ENCODE assay signal across 23 cellular contexts in genomic region chr4:128345650-128346049, GRCh38. TPM values are rescaled to one million over a fixed set of nuclear protein-coding genes. Genes with fewer than 3 reads are reported as not detected.
DNase-seq lines count a peak whose midpoint lies in the region; ATAC-seq, FAIRE-seq and TF ChIP-seq lines count a peak whose summit lies in the region.
"Had no signal": no experiment of that assay in that cellular context is flagged by ENCODE, and none has a peak within 500 bp of the region (broad histone marks: within the 10 kb centered on the region; RNA-seq: fewer than 3 reads in every experiment).

No MANE protein-coding gene starts in this region.

- DNase-seq in A549 (ENCODE audit: low read depth in 1 of 2, low spot score in 1 of 2), result no peak
- DNase-seq in fibroblast of the aortic adventitia (ENCODE audit: low read depth), result peak; percentile 30
- no peak for DNase-seq in lower lobe of right lung
- DNase-seq in cerebellar cortex (ENCODE audit: low spot score), result no peak
- DNase-seq in mesenchymal stem cell, result no peak
- DNase-seq: ACHN; AML-193; BE2C; CD4-positive, alpha-beta T cell; CD8-positive, alpha-beta memory T cell; DMS 273 treated with DMSO at 0.1 percent for 48 hours; DMS79; GDM1; H7 had no signal

- no peak overlapping the region for H2BK5ac ChIP-seq in mesenchymal stem cell (ENCODE audit: low read depth, low read length, poor library complexity, severe bottlenecking)

- H3K9me3 ChIP-seq in A549 (peaks cover 6% of the 10 kb centered on the region; the same call in 1 of the 3 replicates), lower lobe of right lung (no peaks in the 10 kb centered on the region), mesenchymal stem cell (ENCODE audit: control insufficient read depth, low read length) (no peaks in the 10 kb centered on the region)
- H3K9me3 ChIP-seq: BE2C had no signal

- H2BK15ac ChIP-seq in mesenchymal stem cell (ENCODE audit: low read depth, poor library complexity, severe bottlenecking), result no peak overlapping the region

- H3K4me1 ChIP-seq in A549 (peaks cover 42% of the 10 kb centered on the region), lower lobe of right lung (no peaks in the 10 kb centered on the region), mesenchymal stem cell (ENCODE audit: control insufficient read depth, insufficient read depth, low read depth, low read length) (peaks cover 3% of the 10 kb centered on the region)

- no peak overlapping the region for H3K4me3 ChIP-seq in A549
- H3K4me3 ChIP-seq in fibroblast of the aortic adventitia (ENCODE audit: low read depth, low read length), result no peak overlapping the region
- no peak overlapping the region for H3K4me3 ChIP-seq in lower lobe of right lung
- H3K4me3 ChIP-seq in mesenchymal stem cell (ENCODE audit: insufficient read depth in 1 of 2, low read depth in 1 of 2, low read length in 2 of 2), result no peak overlapping the region
- H3K4me3 ChIP-seq: BLaER1 treated with 17β-estradiol and CSF1 and Interleukin-3, amounts not matched to agents 10 nM and 100 nM; GM12878; GM23248 had no signal

- TF ChIP-seq EP300 in A549 (IDR thresholded peaks at IDR 0.05), result no peak

- H3K4ac ChIP-seq in mesenchymal stem cell (ENCODE audit: low read depth in 1 of 2, low read length in 2 of 2), result no peak overlapping the region

- POLR2A ChIA-PET in A549 (lab: Yijun Ruan, JAX), result no interaction called here

- TF ChIP-seq CTCF in A549 (IDR thresholded peaks at IDR 0.05) (no peak), fibroblast of the aortic adventitia (IDR thresholded peaks at IDR 0.05; ENCODE audit: insufficient read depth, low read length) (no peak), lower lobe of right lung (IDR thresholded peaks at IDR 0.05) (no peak)

- H3K23ac ChIP-seq in mesenchymal stem cell (ENCODE audit: low read length in 2 of 2), result no peak overlapping the region

- no peak overlapping the region for H2BK12ac ChIP-seq in mesenchymal stem cell (ENCODE audit: low read length in 2 of 2)

- H2AK5ac ChIP-seq in mesenchymal stem cell (ENCODE audit: low read length, severe bottlenecking), result no peak overlapping the region

- no peak overlapping the region for H3K14ac ChIP-seq in mesenchymal stem cell (ENCODE audit: low read length in 2 of 2)

- intact Hi-C loops in lower lobe of right lung (cut with DNase I), result no loop called here

- H2AFZ ChIP-seq in mesenchymal stem cell (ENCODE audit: low read depth, low read length), result no peak overlapping the region
- H2AFZ ChIP-seq: GM23248 had no signal

- H2BK120ac ChIP-seq in mesenchymal stem cell (ENCODE audit: low read depth, low read length), result no peak overlapping the region

- no peak overlapping the region for H4K91ac ChIP-seq in mesenchymal stem cell (ENCODE audit: low read length)

- no peak overlapping the region for H4K8ac ChIP-seq in mesenchymal stem cell (ENCODE audit: low read length)

- 74% methylated on average over 1 of the region's 1 CpG for WGBS in A549 (ENCODE audit: missing lambda C conversion rate)
- WGBS in mesenchymal stem cell, result 73% methylated on average over 1 of the region's 1 CpG

- no peak overlapping the region for H3K18ac ChIP-seq in mesenchymal stem cell (ENCODE audit: low read depth in 1 of 2, low read length in 2 of 2)

- TF ChIP-seq RAD21 in A549 (conservative IDR thresholded peaks at IDR 0.05 in 1 of 2, IDR thresholded peaks at IDR 0.05 in 1 of 2), result no peak

- H3K27me3 ChIP-seq in lower lobe of right lung (ENCODE audit: low read depth), result no peaks in the 10 kb centered on the region
- no peaks in the 10 kb centered on the region for H3K27me3 ChIP-seq in mesenchymal stem cell (ENCODE audit: control insufficient read depth in 1 of 2, insufficient read depth in 1 of 2, low read length in 2 of 2)
- H3K27me3 ChIP-seq: BE2C; BLaER1 treated with 17β-estradiol and CSF1 and Interleukin-3, amounts not matched to agents 10 nM and 100 nM had no signal

- TF ChIP-seq POLR2A in A549 (IDR thresholded peaks at IDR 0.05; ENCODE audit: low read length), result no peak

- no peak overlapping the region for H3K4me2 ChIP-seq in A549
- H3K4me2 ChIP-seq in mesenchymal stem cell (ENCODE audit: low read length, poor library complexity, severe bottlenecking), result no peak overlapping the region
- H3K4me2 ChIP-seq: BLaER1 treated with 17β-estradiol and CSF1 and Interleukin-3, amounts not matched to agents 10 nM and 100 nM had no signal

- FAIRE-seq in A549 (lab: Jason Lieb, UNC), result no peak
- FAIRE-seq: A204.1, D721Med, GM12878, GM19239, H1 had no signal

- H3K79me1 ChIP-seq in mesenchymal stem cell (replicated peaks; ENCODE audit: low read length, poor library complexity, severe bottlenecking), result peaks cover under 1% of the 10 kb centered on the region

- H3K36me3 ChIP-seq in lower lobe of right lung (no peaks in the 10 kb centered on the region), mesenchymal stem cell (ENCODE audit: control insufficient read depth in 1 of 2, insufficient read depth in 2 of 2, low read depth in 1 of 2, low read length in 2 of 2) (peaks cover 0 to 2% of the 10 kb centered on the region in 2 experiments)
- H3K36me3 ChIP-seq: BE2C; BLaER1 treated with 17β-estradiol and CSF1 and Interleukin-3, amounts not matched to agents 10 nM and 100 nM had no signal

- no peak for ATAC-seq in A549
- ATAC-seq in lower lobe of right lung, result peak; percentile 59 to 79
- ATAC-seq in HG03108 (IDR thresholded peaks at IDR 0.05; ENCODE audit: unreplicated experiment), result no peak
- ATAC-seq: GM12878 had no signal

- H3K27ac ChIP-seq in A549, result peak overlapping the region; percentile 16 to 90; a peak in 3 of 6 replicates
- H3K27ac ChIP-seq in lower lobe of right lung, result no peak overlapping the region
- H3K27ac ChIP-seq in mesenchymal stem cell (ENCODE audit: low read length, poor library complexity, severe bottlenecking), result no peak overlapping the region
- H3K27ac ChIP-seq: 22Rv1; BLaER1 treated with 17β-estradiol and CSF1 and Interleukin-3, amounts not matched to agents 10 nM and 100 nM; GM23248 had no signal

- H3K9ac ChIP-seq in mesenchymal stem cell (ENCODE audit: low read length), result no peak overlapping the region
- H3K9ac ChIP-seq: BLaER1 treated with 17β-estradiol and CSF1 and Interleukin-3, amounts not matched to agents 10 nM and 100 nM; GM23248 had no signal

- CTCF ChIA-PET in A549 (lab: Yijun Ruan, JAX), result interaction anchor here (0.8 kb wide), 1 partner anchor 26 kb away, joined by 3 read pairs; no protein-coding TSS in a partner anchor

TF ChIP-seq in A549, 52 proteins besides CTCF, POLR2A, EP300 and RAD21:
- TF ChIP-seq CHD4 (IDR thresholded peaks at IDR 0.05; ENCODE audit: borderline replicate concordance) (no peak), NPAS2 (CRISPR knock-in tag; IDR thresholded peaks at IDR 0.05; ENCODE audit: borderline replicate concordance) (no peak), JUNB (IDR thresholded peaks at IDR 0.05) (no peak), MAZ (IDR thresholded peaks at IDR 0.05; ENCODE audit: borderline replicate concordance, low read depth, low read length) (no peak), SREBF2 (IDR thresholded peaks at IDR 0.05) (no peak), ZNF302 (CRISPR knock-in tag; IDR thresholded peaks at IDR 0.05) (no peak), RARB (CRISPR knock-in tag; IDR thresholded peaks at IDR 0.05) (no peak), EHMT2 (IDR thresholded peaks at IDR 0.05; ENCODE audit: low read depth) (no peak), USF2 (IDR thresholded peaks at IDR 0.05) (no peak), TP53 (CRISPR knock-in tag; IDR thresholded peaks at IDR 0.05) (no peak), HDAC2 (IDR thresholded peaks at IDR 0.05) (no peak), CBX8 (IDR thresholded peaks at IDR 0.05) (no peak), MAFK (IDR thresholded peaks at IDR 0.05; ENCODE audit: partially characterized antibody) (no peak), RNF2 (IDR thresholded peaks at IDR 0.05; ENCODE audit: borderline replicate concordance, low read depth) (no peak)
TF ChIP-seq in A549: peak in this region for 0.

RNA-seq across cellular contexts. Expression of gene PGRMC2, which starts 58.0 kb away (rescaled TPM):
- 48.1 and 48.2 TPM in 2 replicates for polyA plus RNA-seq in A549 (2011; rRNA removed)
- 19.2 and 21.0 TPM in 2 replicates for polyA plus RNA-seq in A549 (2012; cell fraction: cytosol; rRNA removed)
- 5.0 and 7.3 TPM in 2 replicates for polyA plus RNA-seq in A549 (2012; cell fraction: nucleus; rRNA removed)
- 105 to 128 TPM (median 124 TPM) in 3 replicates for polyA plus RNA-seq in A549 (2017; fragmentation: RNase III; extraction: RNeasy Plus Mini Kit Qiagen cat#74134 plus additional on column Dnase treatment)
- polyA minus RNA-seq in A549 (2011; rRNA and poly(A)+ RNA removed), result 4.4 and 5.9 TPM in 2 replicates
- total RNA-seq in fibroblast of the aortic adventitia (ENCODE audit: low replicate concordance), result 18.6 and 35.0 TPM in 2 replicates
- 55.5 TPM for total RNA-seq in lower lobe of right lung
- 117 TPM for polyA plus RNA-seq in mesenchymal stem cell (2013, experiment 1 of 2)
- polyA plus RNA-seq in mesenchymal stem cell (2013, experiment 2 of 2), result 116 TPM

Comparison
In these comparisons a context has a peak if more than half of its experiments do, and no peak if none do; other contexts are left out.
1. ATAC-seq: peak in lower lobe of right lung (2 of 2); none in A549 (0 of 2) and HG03108 (single experiment).
2. H3K27ac ChIP-seq: peak in A549 (2 of 2); none in lower lobe of right lung (single experiment) and mesenchymal stem cell (single experiment).